ENCODE assay signal across 8 cellular contexts in the genomic region with DNA sequence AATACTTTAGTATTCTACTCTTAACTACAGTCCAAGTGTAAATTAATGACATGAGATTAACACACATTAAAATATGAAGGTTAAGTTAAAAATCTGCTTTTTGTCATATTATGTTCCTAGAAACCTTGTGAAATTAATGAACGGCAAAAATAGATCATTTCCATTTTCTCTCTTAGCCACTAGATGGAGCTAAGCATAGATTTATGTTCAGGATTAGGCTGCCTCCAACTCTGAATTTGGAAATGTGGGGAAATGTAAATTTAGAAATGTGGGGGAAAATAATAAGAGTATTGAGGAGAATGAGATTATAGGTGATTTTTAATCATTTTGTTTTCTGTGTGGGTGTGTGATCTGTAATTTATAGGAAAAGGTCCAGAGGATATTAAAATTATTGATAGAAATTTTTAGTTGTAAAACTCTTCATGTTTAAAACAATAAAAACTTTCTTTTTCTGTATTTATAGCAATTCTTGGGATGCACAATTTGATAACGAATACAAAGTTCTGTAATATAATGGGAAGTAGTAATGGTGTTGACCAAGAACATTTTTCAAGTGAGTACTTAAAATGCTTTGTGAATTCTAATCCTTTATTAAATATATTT. TPM values are rescaled to one million over a fixed set of nuclear protein-coding genes. Genes with fewer than 3 reads are reported as not detected.
DNase-seq lines count a peak whose midpoint lies in the region; ATAC-seq, FAIRE-seq and TF ChIP-seq lines count a peak whose summit lies in the region.

No MANE protein-coding gene starts in this region.

- DNase-seq in A549 (ENCODE audit: low read depth in 1 of 2, low spot score in 1 of 2) = peak; percentile 46 to 51
- DNase-seq in GM13976 (ENCODE audit: low spot score) = peak; percentile 57
- DNase-seq in RPMI8226 = peak; percentile 14
- DNase-seq in fibroblast of lung (ENCODE audit: low read depth in 2 of 2) = peak in 1 of 2 donors; percentile 49
- DNase-seq in gastrocnemius medialis = no peak
- no peak for DNase-seq in amniotic stem cell (lab: John Stamatoyannopoulos, UW)
- no peak for DNase-seq in activated CD4-positive, alpha-beta T cell treated with anti-CD3 and anti-CD28 coated beads for 1 hour

- H3K4me2 ChIP-seq in A549 (peak overlapping the region; percentile 79), fibroblast of lung (ENCODE audit: extremely low read depth, insufficient read depth, low read length) (no peak overlapping the region)

- POLR2A ChIA-PET in A549 (lab: Yijun Ruan, JAX) = interaction anchor here (1.6 kb wide), 1 partner anchor 59 kb away, joined by 6 read pairs; a partner anchor contains a TSS

- peak; percentile 61 to 68 for TF ChIP-seq RAD21 in A549 (conservative IDR thresholded peaks at IDR 0.05 in 1 of 2, IDR thresholded peaks at IDR 0.05 in 1 of 2)

- no peak overlapping the region for H2AFZ ChIP-seq in fibroblast of lung (ENCODE audit: low read length)

- intact Hi-C loops in gastrocnemius medialis (cut with DNase I; ENCODE audit: low total_unique reads) = loop anchor here (2.0 to 10.0 kb wide), 3 partner anchors 190 to 336 kb away; no protein-coding TSS in a partner anchor

- peak; percentile 60 to 69; a peak in 4 of 6 replicates for ATAC-seq in A549
- no peak for ATAC-seq in gastrocnemius medialis
- no peak for ATAC-seq in GM18909 (IDR thresholded peaks at IDR 0.05; ENCODE audit: poor library complexity, unreplicated experiment)

- CTCF ChIA-PET in A549 (lab: Yijun Ruan, JAX) = interaction anchor here (0.6 to 6.2 kb wide), 40 partner anchors 9 to 338 kb away, joined by 3 to 52 read pairs (median 5); no protein-coding TSS in a partner anchor

- H3K27me3 ChIP-seq in fibroblast of lung (ENCODE audit: control insufficient read depth, insufficient read depth, low read length) (no peaks in the 10 kb centered on the region), gastrocnemius medialis (no peaks in the 10 kb centered on the region)

- 2% methylated on average over 2 of the region's 2 CpGs for WGBS in A549 (ENCODE audit: missing lambda C conversion rate)

- no peak overlapping the region for H3K9ac ChIP-seq in fibroblast of lung (ENCODE audit: insufficient read depth, low read length)

- H3K9me3 ChIP-seq in A549 = no peaks in the 10 kb centered on the region
- no peaks in the 10 kb centered on the region for H3K9me3 ChIP-seq in fibroblast of lung (ENCODE audit: control insufficient read depth, insufficient read depth, low read depth, low read length)
- H3K9me3 ChIP-seq in gastrocnemius medialis = no peaks in the 10 kb centered on the region

- H4K20me1 ChIP-seq in fibroblast of lung (ENCODE audit: control insufficient read depth, extremely low read depth, insufficient read depth, low read length) = no peaks in the 10 kb centered on the region

- TF ChIP-seq EP300 in A549 (IDR thresholded peaks at IDR 0.05) = no peak

- H3K4me1 ChIP-seq in A549 = peaks cover 48% of the 10 kb centered on the region
- H3K4me1 ChIP-seq in fibroblast of lung (ENCODE audit: control insufficient read depth, extremely low read depth, insufficient read depth, low read length) = peaks cover 10% of the 10 kb centered on the region
- H3K4me1 ChIP-seq in gastrocnemius medialis = peaks cover 0 to 5% of the 10 kb centered on the region in 2 donors

- H3K36me3 ChIP-seq in fibroblast of lung (ENCODE audit: control insufficient read depth, insufficient read depth, low read length) = peaks cover 2% of the 10 kb centered on the region
- H3K36me3 ChIP-seq in gastrocnemius medialis = peaks cover 0 to 9% of the 10 kb centered on the region in 2 donors

- H3K27ac ChIP-seq in A549 (peak overlapping the region; percentile 72 to 80), fibroblast of lung (ENCODE audit: insufficient read depth, low read length) (no peak overlapping the region), gastrocnemius medialis (no peak overlapping the region)

- no peak for FAIRE-seq in A549 (lab: Jason Lieb, UNC)

- peak; percentile 85 for TF ChIP-seq CTCF in A549 (IDR thresholded peaks at IDR 0.05)
- TF ChIP-seq CTCF in GM13976 (IDR thresholded peaks at IDR 0.05; ENCODE audit: borderline replicate concordance, control extremely low read depth, extremely low read depth, insufficient read depth, missing control alignments) = peak; percentile 40
- TF ChIP-seq CTCF in fibroblast of lung (conservative IDR thresholded peaks at IDR 0.05 in 1 of 2, IDR thresholded peaks at IDR 0.05 in 1 of 2; ENCODE audit: low read depth in 1 of 2, low read length in 2 of 2) = peak; percentile 58 to 77
- peak; percentile 46 to 73 (median 68) for TF ChIP-seq CTCF in gastrocnemius medialis (IDR thresholded peaks at IDR 0.05 in 4 of 5, conservative IDR thresholded peaks at IDR 0.05 in 1 of 5)

- TF ChIP-seq POLR2A in A549 (IDR thresholded peaks at IDR 0.05; ENCODE audit: low read length) (no peak), gastrocnemius medialis (IDR thresholded peaks at IDR 0.05) (no peak)

- 0 out of 3 replicates have a peak overlapping the region, but pooled peaks have one; percentile 20 for H3K4me3 ChIP-seq in A549
- no peak overlapping the region for H3K4me3 ChIP-seq in fibroblast of lung (replicated peaks in 1 of 4; ENCODE audit: control extremely low read depth in 1 of 4, insufficient read depth in 1 of 4, low read depth in 3 of 4, low read length in 4 of 4)
- H3K4me3 ChIP-seq in gastrocnemius medialis = no peak overlapping the region

- in situ Hi-C loops in GM13976 (cut with MboI; ENCODE audit: low sequenced_read_pairs, unreplicated experiment) = no loop called here
- in situ Hi-C loops in gastrocnemius medialis (cut with MboI; ENCODE audit: low sequenced_read_pairs in 4 of 4) = no loop called here

- peaks cover 6% of the 10 kb centered on the region for H3K79me2 ChIP-seq in fibroblast of lung (ENCODE audit: control insufficient read depth, insufficient read depth, low read length)

TF ChIP-seq in A549, 52 proteins besides CTCF, POLR2A, EP300 and RAD21:
- peak; percentile 67; the same call in 2 of the 3 replicates for TF ChIP-seq SMC3 (IDR thresholded peaks at IDR 0.05)
- TF ChIP-seq RCOR1 (IDR thresholded peaks at IDR 0.05; ENCODE audit: low read depth, low read length) = no peak
- no peak for TF ChIP-seq TP53 (CRISPR knock-in tag; IDR thresholded peaks at IDR 0.05)
- TF ChIP-seq, protein P1, sequence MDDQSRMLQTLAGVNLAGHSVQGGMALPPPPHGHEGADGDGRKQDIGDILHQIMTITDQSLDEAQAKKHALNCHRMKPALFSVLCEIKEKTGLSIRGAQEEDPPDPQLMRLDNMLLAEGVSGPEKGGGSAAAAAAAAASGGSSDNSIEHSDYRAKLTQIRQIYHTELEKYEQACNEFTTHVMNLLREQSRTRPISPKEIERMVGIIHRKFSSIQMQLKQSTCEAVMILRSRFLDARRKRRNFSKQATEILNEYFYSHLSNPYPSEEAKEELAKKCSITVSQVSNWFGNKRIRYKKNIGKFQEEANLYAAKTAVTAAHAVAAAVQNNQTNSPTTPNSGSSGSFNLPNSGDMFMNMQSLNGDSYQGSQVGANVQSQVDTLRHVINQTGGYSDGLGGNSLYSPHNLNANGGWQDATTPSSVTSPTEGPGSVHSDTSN (IDR thresholded peaks at IDR 0.05) = no peak
- no peak for TF ChIP-seq FOSB (CRISPR knock-in tag; IDR thresholded peaks at IDR 0.05)

RNA-seq across cellular contexts. Expression of a gene that starts 59.2 kb away (rescaled TPM):
- polyA plus RNA-seq in A549 (2011; rRNA removed) (93.2 and 111 TPM in 2 replicates), A549 (2017; fragmentation: RNase III; extraction: RNeasy Plus Mini Kit Qiagen cat#74134 plus additional on column Dnase treatment) (55.5 to 57.8 TPM (median 57.5 TPM) in 3 replicates), fibroblast of lung (19.8 and 33.7 TPM in 2 replicates)
- 11.4 and 13.2 TPM in 2 replicates for polyA plus RNA-seq in A549 (2012; cell fraction: cytosol; rRNA removed)
- polyA plus RNA-seq in A549 (2012; cell fraction: nucleus; rRNA removed) = 8.5 and 11.3 TPM in 2 replicates
- polyA minus RNA-seq in A549 (2011; rRNA and poly(A)+ RNA removed) = 29.2 and 34.3 TPM in 2 replicates
- total RNA-seq in fibroblast of lung (30.6 and 35.3 TPM in 2 replicates), gastrocnemius medialis (1 to 10 TPM; 6.2 to 9.2 (median 6.7) TPM)
- polyA plus RNA-seq in fibroblast of lung (2012) = 17.5 and 30.2 TPM in 2 replicates
- 5.1 and 8.0 TPM in 2 replicates for polyA minus RNA-seq in fibroblast of lung (ENCODE audit: low replicate concordance)

Comparison
In these comparisons a context has a peak if more than half of its experiments do, and no peak if none do; other contexts are left out.
1. ATAC-seq: peak in A549 (2 of 2); none in gastrocnemius medialis (0 of 2) and GM18909 (single experiment).
2. DNase-seq: peak in A549 (2 of 2), GM13976 (single experiment) and RPMI8226 (single experiment); none in gastrocnemius medialis (0 of 2), amniotic stem cell (single experiment) and activated CD4-positive, alpha-beta T cell treated with anti-CD3 and anti-CD28 coated beads for 1 hour (single experiment).
3. H3K27ac ChIP-seq: peak in A549 (2 of 2); none in fibroblast of lung (single experiment) and gastrocnemius medialis (0 of 4).
4. Peak in every context shown above with its lines, with median percentiles within 50 percentile points of each other: CTCF ChIP-seq.